Comparison of ENCODE assay signal across 8 cellular contexts in the genomic region with DNA sequence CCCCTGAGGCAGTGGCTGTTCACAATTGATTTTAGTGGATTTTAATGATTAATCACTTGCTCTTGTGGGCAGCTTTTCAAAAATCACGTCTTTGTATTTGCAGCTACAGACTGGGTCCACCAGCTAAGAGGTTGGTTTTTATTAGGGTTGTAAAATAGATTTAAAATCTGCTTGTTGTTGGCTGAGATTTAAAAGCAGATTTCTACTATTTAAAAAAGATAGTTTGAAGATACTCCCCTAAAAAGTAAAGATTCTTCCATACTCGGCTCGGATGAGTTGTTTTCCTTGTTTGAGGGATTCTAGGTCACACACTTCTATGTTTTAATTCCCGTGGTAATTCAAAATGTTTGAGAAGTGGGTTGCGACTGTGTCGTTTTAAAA. TPM values are rescaled to one million over a fixed set of nuclear protein-coding genes. Genes with fewer than 3 reads are reported as not detected.
DNase-seq lines count a peak whose midpoint lies in the region; ATAC-seq and TF ChIP-seq lines count a peak whose summit lies in the region.

No MANE protein-coding gene starts in this region.

- peaks cover 0 to 38% (median 18%) of the 10 kb centered on the region in 4 donors for H3K4me1 ChIP-seq in tibial artery

- no peak for TF ChIP-seq POLR2A in lower leg skin (IDR thresholded peaks at IDR 0.05)

- no peak for ATAC-seq in GM21515 (IDR thresholded peaks at IDR 0.05; ENCODE audit: unreplicated experiment)

- H3K9me3 Mint-ChIP-seq in activated T-cell treated with anti-CD3 and anti-CD28 coated beads, Interleukin-2, amount 50 U/mL, for 24 hours, result no peaks in the 10 kb centered on the region

- peak overlapping the region; percentile 91 for H3K4me3 Mint-ChIP-seq in activated T-cell treated with anti-CD3 and anti-CD28 coated beads, Interleukin-2, amount 50 U/mL, for 24 hours

- no peaks in the 10 kb centered on the region for H3K27me3 Mint-ChIP-seq in activated T-cell treated with anti-CD3 and anti-CD28 coated beads, Interleukin-2, amount 50 U/mL, for 24 hours

- 28 to 37% methylated on average over 6 of the region's 6 CpGs for WGBS in lower leg skin, 2 donors

- DNase-seq in activated T-cell treated with anti-CD3 and anti-CD28 coated beads, Interleukin-2, amount 50 U/mL, for 24 hours, result no peak
- no peak for DNase-seq in activated T-cell treated with anti-CD3 and anti-CD28 coated beads for 4 hours
- no peak for DNase-seq in astrocyte of the spinal cord (ENCODE audit: low read depth, low spot score)
- no peak for DNase-seq in lower leg skin (ENCODE audit: low spot score in 2 of 2)
- no peak for DNase-seq in tibial artery
- no peak for DNase-seq in NK-92 (lab: John Stamatoyannopoulos, UW; ENCODE audit: unreplicated experiment)
- DNase-seq in head of caudate nucleus, result no peak

- peak overlapping the region; percentile 96 for H3K27ac Mint-ChIP-seq in activated T-cell treated with anti-CD3 and anti-CD28 coated beads, Interleukin-2, amount 50 U/mL, for 24 hours

- H3K27me3 ChIP-seq in tibial artery, result no peaks in the 10 kb centered on the region

- no peaks in the 10 kb centered on the region for H3K9me3 ChIP-seq in tibial artery

- TF ChIP-seq CTCF in astrocyte of the spinal cord (IDR thresholded peaks at IDR 0.05; ENCODE audit: low read depth, low read length) (no peak), lower leg skin (IDR thresholded peaks at IDR 0.05) (no peak), tibial artery (IDR thresholded peaks at IDR 0.05) (no peak)

- H3K36me3 Mint-ChIP-seq in activated T-cell treated with anti-CD3 and anti-CD28 coated beads, Interleukin-2, amount 50 U/mL, for 24 hours (ENCODE audit: low read depth), result peaks cover 6% of the 10 kb centered on the region

- H3K4me3 ChIP-seq in astrocyte of the spinal cord (ENCODE audit: low read depth, low read length) (peak overlapping the region; percentile 85), lower leg skin (ENCODE audit: low read depth, poor library complexity, severe bottlenecking) (peak overlapping the region; percentile 8), tibial artery (peak overlapping the region; percentile 90 to 91)

- peaks cover 50% of the 10 kb centered on the region for H3K4me1 Mint-ChIP-seq in activated T-cell treated with anti-CD3 and anti-CD28 coated beads, Interleukin-2, amount 50 U/mL, for 24 hours (ENCODE audit: low read depth)

- peak overlapping the region; percentile 97 to 99 for H3K27ac ChIP-seq in tibial artery

- no peaks in the 10 kb centered on the region for H3K36me3 ChIP-seq in tibial artery

- in situ Hi-C loops in astrocyte of the spinal cord (cut with HindIII; ENCODE audit: low sequenced_read_pairs), result no loop called here

- intact Hi-C loops in lower leg skin (cut with DNase I; ENCODE audit: low total_unique reads) (no loop called here), tibial artery (cut with DNase I; ENCODE audit: low total_unique reads) (loop anchor here (5.0 kb wide), 2 partner anchors 60 to 540 kb away; partner anchors contain the start of genes MCCC1 and YEATS2), head of caudate nucleus (cut with DNase I) (loop anchor here (2.0 kb wide), 1 partner anchor 62 kb away; no protein-coding TSS in a partner anchor)

RNA-seq across cellular contexts. Expression of gene KLHL24, which starts 1.7 kb away (rescaled TPM):
- 100 to 1,000 TPM in 2 of 4 donors, 10 to 100 TPM in 2; 58.7 to 132 (median 103) TPM for total RNA-seq in lower leg skin

Comparison
In these comparisons a context has a peak if more than half of its experiments do, and no peak if none do; other contexts are left out.
1. H3K4me3 ChIP-seq: peak in every context shown above with its lines; median percentile 90 in tibial artery; 85 in astrocyte of the spinal cord; 8 in lower leg skin.